ENCODE assay signal across 6 cellular contexts in genomic region chr16:680967-681745, GRCh38. TPM values are rescaled to one million over a fixed set of nuclear protein-coding genes. Genes with fewer than 3 reads are reported as not detected.
DNase-seq lines count a peak whose midpoint lies in the region; ATAC-seq lines count a peak whose summit lies in the region.

No MANE protein-coding gene starts in this region.

- peaks cover 45% of the 10 kb centered on the region for H3K36me3 Mint-ChIP-seq in activated T-cell treated with anti-CD3 and anti-CD28 coated beads, Interleukin-2, amount 50 U/mL, for 24 hours (ENCODE audit: low read depth)
- peaks cover 5 to 18% of the 10 kb centered on the region in 2 donors for H3K36me3 Mint-ChIP-seq in activated naive CD4-positive, alpha-beta T cell treated with anti-CD3 and anti-CD28 coated beads, Interleukin-2, amount 50 U/mL, for 72 hours
- peaks cover 4% of the 10 kb centered on the region for H3K36me3 Mint-ChIP-seq in memory B cell

- peaks cover 5% of the 10 kb centered on the region for H3K27me3 Mint-ChIP-seq in activated T-cell treated with anti-CD3 and anti-CD28 coated beads, Interleukin-2, amount 50 U/mL, for 24 hours
- H3K27me3 Mint-ChIP-seq in memory B cell: peaks cover 1% of the 10 kb centered on the region

- H3K9me3 Mint-ChIP-seq in activated T-cell treated with anti-CD3 and anti-CD28 coated beads, Interleukin-2, amount 50 U/mL, for 24 hours: no peaks in the 10 kb centered on the region
- H3K9me3 Mint-ChIP-seq in activated naive CD4-positive, alpha-beta T cell treated with anti-CD3 and anti-CD28 coated beads, Interleukin-2, amount 50 U/mL, for 72 hours: no peaks in the 10 kb centered on the region
- H3K9me3 Mint-ChIP-seq in memory B cell: no peaks in the 10 kb centered on the region

- no peak for ATAC-seq in activated naive CD4-positive, alpha-beta T cell treated with anti-CD3 and anti-CD28 coated beads, Interleukin-2, amount 50 U/mL, for 72 hours
- no peak for ATAC-seq in memory B cell (ENCODE audit: low read depth)

- peak; percentile 54 for DNase-seq in activated T-cell treated with anti-CD3 and anti-CD28 coated beads, Interleukin-2, amount 50 U/mL, for 24 hours
- DNase-seq in activated T-cell treated with anti-CD3 and anti-CD28 coated beads for 4 hours (no peak), memory B cell (ENCODE audit: low spot score in 2 of 2) (no peak), globus pallidus (ENCODE audit: low spot score) (no peak), epidermal melanocyte (ENCODE audit: insufficient read length, low spot score) (no peak)
- no peak for DNase-seq in activated naive CD4-positive, alpha-beta T cell treated with anti-CD3 and anti-CD28 coated beads, Interleukin-2, amount 50 U/mL, for 72 hours (ENCODE audit: low spot score in 2 of 2)

- peak overlapping the region; percentile 88 for H3K27ac Mint-ChIP-seq in activated T-cell treated with anti-CD3 and anti-CD28 coated beads, Interleukin-2, amount 50 U/mL, for 24 hours
- H3K27ac Mint-ChIP-seq in activated naive CD4-positive, alpha-beta T cell treated with anti-CD3 and anti-CD28 coated beads, Interleukin-2, amount 50 U/mL, for 72 hours: peak overlapping the region; percentile 50 to 71
- no peak overlapping the region for H3K27ac Mint-ChIP-seq in memory B cell

- peak overlapping the region; percentile 84 for H3K4me3 Mint-ChIP-seq in activated T-cell treated with anti-CD3 and anti-CD28 coated beads, Interleukin-2, amount 50 U/mL, for 24 hours
- peak overlapping the region; percentile 63 for H3K4me3 Mint-ChIP-seq in memory B cell

- H3K4me1 Mint-ChIP-seq in activated T-cell treated with anti-CD3 and anti-CD28 coated beads, Interleukin-2, amount 50 U/mL, for 24 hours (ENCODE audit: low read depth): peaks cover 49% of the 10 kb centered on the region
- H3K4me1 Mint-ChIP-seq in memory B cell: peaks cover 11% of the 10 kb centered on the region

RNA-seq across cellular contexts. Expression of gene STUB1, which starts 0.9 kb away (rescaled TPM):
- total RNA-seq in activated naive CD4-positive, alpha-beta T cell treated with anti-CD3 and anti-CD28 coated beads, Interleukin-2, amount 50 U/mL, for 72 hours: 10 to 100 TPM; 61.2 to 69.9 TPM

RNA-seq across cellular contexts. Expression of gene JMJD8, which starts 3.0 kb away (rescaled TPM):
- 10 to 100 TPM; 11.0 to 24.7 TPM for total RNA-seq in activated naive CD4-positive, alpha-beta T cell treated with anti-CD3 and anti-CD28 coated beads, Interleukin-2, amount 50 U/mL, for 72 hours

RNA-seq across cellular contexts. Expression of gene RHBDL1, which starts 5.7 kb away (rescaled TPM):
- 1 to 10 TPM; 1.3 to 4.6 TPM for total RNA-seq in activated naive CD4-positive, alpha-beta T cell treated with anti-CD3 and anti-CD28 coated beads, Interleukin-2, amount 50 U/mL, for 72 hours

RNA-seq across cellular contexts. Expression of gene WDR24, which starts 9.0 kb away (rescaled TPM):
- total RNA-seq in activated naive CD4-positive, alpha-beta T cell treated with anti-CD3 and anti-CD28 coated beads, Interleukin-2, amount 50 U/mL, for 72 hours: 10 to 100 TPM; 16.0 to 19.1 TPM

RNA-seq across cellular contexts. Expression of gene RHOT2, which starts 13.2 kb away (rescaled TPM):
- total RNA-seq in activated naive CD4-positive, alpha-beta T cell treated with anti-CD3 and anti-CD28 coated beads, Interleukin-2, amount 50 U/mL, for 72 hours: 100 to 1,000 TPM; 112 to 118 TPM
